In genomic region chr10:113921571-113922370, GRCh38 we compare ENCODE assay signal across 15 cellular contexts.
"Had no signal": no experiment of that assay in that cellular context is flagged by ENCODE, and none has a peak within 500 bp of the region (broad histone marks: within the 10 kb centered on the region; RNA-seq: fewer than 3 reads in every experiment).

No MANE protein-coding gene starts in this region.

- ATAC-seq: gastroesophageal sphincter; left cardiac atrium; mucosa of descending colon; naive thymus-derived CD4-positive, alpha-beta T cell had no signal

- H3K27me3 ChIP-seq: gastroesophageal sphincter, ovary, stomach, testis had no signal

- H3K4me3 ChIP-seq: gastroesophageal sphincter, mucosa of descending colon, ovary, stomach, testis had no signal

- H3K4me1 ChIP-seq: testis had no signal

- H3K4me3 Mint-ChIP-seq: activated naive CD8-positive, alpha-beta T cell treated with anti-CD3 and anti-CD28 coated beads for 36 hours; activated T-helper 1 cell treated with anti-CD3 and anti-CD28 coated beads, Interleukin-12 subunit alpha, Interleukin-12 subunit beta, Interleukin-2, Interleukin-4 antibody, amounts not matched to agents 30 ng/mL and 10 ng/mL and 1 ng/mL, durations not matched to agents 14 hours and 24 hours and 36 hours; brain; dendritic cell treated with granulocyte-macrophage colony-stimulating factor and Interleukin-4, amounts not matched to agents 40 ng/mL and 50 ng/mL, for 4 days; naive thymus-derived CD4-positive, alpha-beta T cell had no signal

- H3K27ac ChIP-seq: gastroesophageal sphincter, ovary, stomach, testis had no signal

- H3K9me3 ChIP-seq: ovary, testis had no signal

- DNase-seq: activated CD4-positive, alpha-beta T cell treated with anti-CD3 and anti-CD28 coated beads, Interleukin-2, amount 50 U/mL, for 1 hour; activated CD4-positive, CD25-positive, alpha-beta regulatory T cell; activated naive CD8-positive, alpha-beta T cell treated with anti-CD3 and anti-CD28 coated beads for 36 hours; cerebellar nuclear complex; left cardiac atrium; mucosa of descending colon; naive thymus-derived CD4-positive, alpha-beta T cell; ovary; stimulated activated CD4-positive, alpha-beta T cell treated with anti-CD3 and anti-CD28 coated beads, Interleukin-1b, Interleukin-23, amount 100 ng/mL, for 48 hours; stomach; testis had no signal

- H3K27ac Mint-ChIP-seq: activated naive CD8-positive, alpha-beta T cell treated with anti-CD3 and anti-CD28 coated beads for 36 hours; activated T-helper 1 cell treated with anti-CD3 and anti-CD28 coated beads, Interleukin-12 subunit alpha, Interleukin-12 subunit beta, Interleukin-2, Interleukin-4 antibody, amounts not matched to agents 30 ng/mL and 10 ng/mL and 1 ng/mL, durations not matched to agents 14 hours and 24 hours and 36 hours; brain; dendritic cell treated with granulocyte-macrophage colony-stimulating factor and Interleukin-4, amounts not matched to agents 40 ng/mL and 50 ng/mL, for 4 days; naive thymus-derived CD4-positive, alpha-beta T cell had no signal

- H3K36me3 ChIP-seq: gastroesophageal sphincter, ovary, stomach had no signal

- H3K4me1 Mint-ChIP-seq: activated naive CD8-positive, alpha-beta T cell treated with anti-CD3 and anti-CD28 coated beads for 36 hours had no signal

- H3K9me3 Mint-ChIP-seq: activated naive CD8-positive, alpha-beta T cell treated with anti-CD3 and anti-CD28 coated beads for 36 hours had no signal
